In the genomic region with DNA sequence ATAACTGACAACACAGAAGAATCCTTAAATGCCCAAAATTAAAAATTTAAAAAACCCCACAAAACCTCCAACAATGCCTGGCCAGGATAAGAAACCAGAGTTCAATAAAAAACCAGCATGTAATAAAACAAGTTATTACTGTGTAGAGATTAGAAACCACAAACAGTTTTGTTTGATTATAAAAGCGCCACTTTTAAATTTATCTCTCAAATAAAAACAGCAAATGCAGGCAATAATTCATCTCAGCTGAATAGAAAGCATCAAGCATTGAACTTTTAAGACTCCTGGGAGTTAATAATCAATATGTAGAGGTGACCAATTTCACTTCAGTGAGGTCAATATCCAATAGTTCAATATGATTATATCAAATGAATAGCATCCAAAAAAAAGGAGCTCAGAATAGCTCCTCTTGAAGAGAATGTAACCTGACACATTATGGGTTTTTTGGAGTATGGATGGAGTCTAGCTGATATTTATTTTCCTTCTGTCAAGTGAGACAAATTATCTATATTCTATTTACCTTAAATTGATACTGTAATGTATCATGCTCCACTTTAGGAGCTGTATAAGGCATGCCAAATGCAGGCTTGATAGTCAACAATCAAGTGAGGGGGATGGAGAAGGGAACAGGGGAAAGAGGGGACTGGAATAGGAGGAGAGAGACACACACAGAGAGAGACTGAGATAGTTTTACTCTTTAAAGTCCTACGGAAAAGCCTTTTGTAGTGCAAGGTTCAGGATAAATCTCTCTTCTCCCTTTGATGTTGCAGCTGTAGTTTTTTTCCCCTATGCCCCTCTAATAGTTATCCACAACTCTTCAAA, we compare ENCODE assay signal across 23 cellular contexts.
"Had no signal": no experiment of that assay in that cellular context is flagged by ENCODE, and none has a peak within 500 bp of the region (broad histone marks: within the 10 kb centered on the region; RNA-seq: fewer than 3 reads in every experiment).

No MANE protein-coding gene starts in this region.

- H3K27me3 ChIP-seq: left lung, neural progenitor cell, sigmoid colon, testis had no signal

- DNase-seq: activated B cell treated with CpG ODN at 0.5 μM for 24 hours; activated CD4-positive, alpha-beta T cell treated with anti-CD3 and anti-CD28 coated beads for 36 hours; activated CD4-positive, alpha-beta T cell treated with anti-CD3 and anti-CD28 coated beads, Interleukin-2, amount 50 U/mL, for 4 hours; activated CD8-positive, alpha-beta memory T cell treated with anti-CD3 and anti-CD28 coated beads, Interleukin-2, amount 50 U/mL, for 48 hours; activated naive CD4-positive, alpha-beta T cell; activated naive CD8-positive, alpha-beta T cell treated with anti-CD3 and anti-CD28 coated beads for 36 hours; activated T-cell treated with anti-CD3 and anti-CD28 coated beads, Interleukin-2, amount 50 U/mL, for 4 hours; central memory CD4-positive, alpha-beta T cell; dermis blood vessel endothelial cell; effector memory CD4-positive, alpha-beta T cell; glutamatergic neuron; hippocampal formation; kidney glomerular epithelial cell; left lung; naive thymus-derived CD4-positive, alpha-beta T cell; retina; sigmoid colon; stimulated activated CD4-positive, alpha-beta T cell treated with anti-CD3 and anti-CD28 coated beads, Interleukin-4, amount 100 ng/mL, for 1 hour; stimulated activated naive CD4-positive, alpha-beta T cell; testis had no signal

- H3K36me3 ChIP-seq: neural progenitor cell had no signal

- H3K27ac ChIP-seq: left lung, neural progenitor cell, sigmoid colon, testis had no signal

- H3K9me3 ChIP-seq: left lung, sigmoid colon, testis had no signal

- H3K4me3 ChIP-seq: left lung, lung, neural progenitor cell, sigmoid colon, testis had no signal

- ATAC-seq: activated CD4-positive, alpha-beta T cell treated with anti-CD3 and anti-CD28 coated beads for 36 hours; activated T-cell treated with anti-CD3 and anti-CD28 coated beads, Interleukin-2, amount 50 U/mL, for 4 hours; esophagus mucosa; left lung; naive thymus-derived CD4-positive, alpha-beta T cell had no signal

- H3K4me1 ChIP-seq: left lung, neural progenitor cell, sigmoid colon, testis had no signal
